ENCODE assay signal across 1 cellular context in the genomic region with DNA sequence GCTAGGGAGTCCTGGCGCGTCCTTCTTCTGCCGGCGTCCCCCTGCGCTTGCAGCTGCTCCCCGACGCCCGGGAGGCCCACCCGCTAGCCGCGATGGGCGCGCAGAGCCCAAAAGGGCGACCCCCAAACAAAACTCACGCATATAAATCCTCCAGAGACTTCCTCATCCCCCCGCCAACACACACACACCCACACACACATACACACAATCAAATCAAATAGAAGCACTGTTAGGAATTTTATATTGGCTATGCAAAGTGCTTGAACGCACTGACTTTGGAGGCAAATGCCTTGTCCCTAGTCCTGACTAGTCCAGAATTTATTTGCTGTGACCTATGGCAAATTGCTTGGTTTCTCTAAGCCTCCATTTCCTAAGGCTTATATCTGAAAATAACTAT.
TF ChIP-seq lines count a peak whose summit lies in the region.

No MANE protein-coding gene starts in this region.

TF ChIP-seq in HCT116, 20 proteins besides CTCF, POLR2A, EP300 and RAD21 (continued from another document):
- TF ChIP-seq, protein P1, sequence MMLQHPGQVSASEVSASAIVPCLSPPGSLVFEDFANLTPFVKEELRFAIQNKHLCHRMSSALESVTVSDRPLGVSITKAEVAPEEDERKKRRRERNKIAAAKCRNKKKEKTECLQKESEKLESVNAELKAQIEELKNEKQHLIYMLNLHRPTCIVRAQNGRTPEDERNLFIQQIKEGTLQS (IDR thresholded peaks at IDR 0.05) = no peak
- TF ChIP-seq SP1 (IDR thresholded peaks at IDR 0.05; ENCODE audit: low read depth) (no peak), SIN3A (IDR thresholded peaks at IDR 0.05; ENCODE audit: low read depth) (no peak)
